Comparison of ENCODE assay signal across 1 cellular context in genomic region chr3:32876920-32877319, GRCh38.
TF ChIP-seq lines count a peak whose summit lies in the region.

No MANE protein-coding gene starts in this region.

TF ChIP-seq in WTC11, 78 proteins besides CTCF, POLR2A, EP300 and RAD21 (continued from another document):
- TF ChIP-seq, protein P1, sequence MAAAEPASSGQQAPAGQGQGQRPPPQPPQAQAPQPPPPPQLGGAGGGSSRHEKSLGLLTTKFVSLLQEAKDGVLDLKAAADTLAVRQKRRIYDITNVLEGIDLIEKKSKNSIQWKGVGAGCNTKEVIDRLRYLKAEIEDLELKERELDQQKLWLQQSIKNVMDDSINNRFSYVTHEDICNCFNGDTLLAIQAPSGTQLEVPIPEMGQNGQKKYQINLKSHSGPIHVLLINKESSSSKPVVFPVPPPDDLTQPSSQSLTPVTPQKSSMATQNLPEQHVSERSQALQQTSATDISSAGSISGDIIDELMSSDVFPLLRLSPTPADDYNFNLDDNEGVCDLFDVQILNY (CRISPR knock-in tag; IDR thresholded peaks at IDR 0.05) = no peak
- no peak for TF ChIP-seq E2F1 (CRISPR knock-in tag; IDR thresholded peaks at IDR 0.05)
- TF ChIP-seq ZNF416 (CRISPR knock-in tag; IDR thresholded peaks at IDR 0.05) = no peak
- no peak for TF ChIP-seq ZNF138 (CRISPR knock-in tag; conservative IDR thresholded peaks at IDR 0.05)
- TF ChIP-seq, protein P2, sequence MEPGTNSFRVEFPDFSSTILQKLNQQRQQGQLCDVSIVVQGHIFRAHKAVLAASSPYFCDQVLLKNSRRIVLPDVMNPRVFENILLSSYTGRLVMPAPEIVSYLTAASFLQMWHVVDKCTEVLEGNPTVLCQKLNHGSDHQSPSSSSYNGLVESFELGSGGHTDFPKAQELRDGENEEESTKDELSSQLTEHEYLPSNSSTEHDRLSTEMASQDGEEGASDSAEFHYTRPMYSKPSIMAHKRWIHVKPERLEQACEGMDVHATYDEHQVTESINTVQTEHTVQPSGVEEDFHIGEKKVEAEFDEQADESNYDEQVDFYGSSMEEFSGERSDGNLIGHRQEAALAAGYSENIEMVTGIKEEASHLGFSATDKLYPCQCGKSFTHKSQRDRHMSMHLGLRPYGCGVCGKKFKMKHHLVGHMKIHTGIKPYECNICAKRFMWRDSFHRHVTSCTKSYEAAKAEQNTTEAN (CRISPR knock-in tag; IDR thresholded peaks at IDR 0.05) = no peak
- TF ChIP-seq, protein P3, sequence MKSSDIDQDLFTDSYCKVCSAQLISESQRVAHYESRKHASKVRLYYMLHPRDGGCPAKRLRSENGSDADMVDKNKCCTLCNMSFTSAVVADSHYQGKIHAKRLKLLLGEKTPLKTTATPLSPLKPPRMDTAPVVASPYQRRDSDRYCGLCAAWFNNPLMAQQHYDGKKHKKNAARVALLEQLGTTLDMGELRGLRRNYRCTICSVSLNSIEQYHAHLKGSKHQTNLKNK (CRISPR knock-in tag; IDR thresholded peaks at IDR 0.05) = no peak
- no peak for TF ChIP-seq PREB (CRISPR knock-in tag; IDR thresholded peaks at IDR 0.05; ENCODE audit: borderline replicate concordance)
- TF ChIP-seq TEAD1 (CRISPR knock-in tag; IDR thresholded peaks at IDR 0.05) = no peak
- TF ChIP-seq ZNF671 (CRISPR knock-in tag; IDR thresholded peaks at IDR 0.05) = no peak
- no peak for TF ChIP-seq ZNF425 (CRISPR knock-in tag; conservative IDR thresholded peaks at IDR 0.05)
- TF ChIP-seq RORB (CRISPR knock-in tag; IDR thresholded peaks at IDR 0.05) = no peak
- TF ChIP-seq PRRX2 (CRISPR knock-in tag; IDR thresholded peaks at IDR 0.05) = no peak
- TF ChIP-seq, protein P4, sequence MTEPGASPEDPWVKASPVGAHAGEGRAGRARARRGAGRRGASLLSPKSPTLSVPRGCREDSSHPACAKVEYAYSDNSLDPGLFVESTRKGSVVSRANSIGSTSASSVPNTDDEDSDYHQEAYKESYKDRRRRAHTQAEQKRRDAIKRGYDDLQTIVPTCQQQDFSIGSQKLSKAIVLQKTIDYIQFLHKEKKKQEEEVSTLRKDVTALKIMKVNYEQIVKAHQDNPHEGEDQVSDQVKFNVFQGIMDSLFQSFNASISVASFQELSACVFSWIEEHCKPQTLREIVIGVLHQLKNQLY (CRISPR knock-in tag; IDR thresholded peaks at IDR 0.05) = no peak
- TF ChIP-seq CBFB (CRISPR knock-in tag; IDR thresholded peaks at IDR 0.05; ENCODE audit: low read depth) = no peak
- no peak for TF ChIP-seq MYBL2 (CRISPR knock-in tag; IDR thresholded peaks at IDR 0.05)
